In the genomic region with DNA sequence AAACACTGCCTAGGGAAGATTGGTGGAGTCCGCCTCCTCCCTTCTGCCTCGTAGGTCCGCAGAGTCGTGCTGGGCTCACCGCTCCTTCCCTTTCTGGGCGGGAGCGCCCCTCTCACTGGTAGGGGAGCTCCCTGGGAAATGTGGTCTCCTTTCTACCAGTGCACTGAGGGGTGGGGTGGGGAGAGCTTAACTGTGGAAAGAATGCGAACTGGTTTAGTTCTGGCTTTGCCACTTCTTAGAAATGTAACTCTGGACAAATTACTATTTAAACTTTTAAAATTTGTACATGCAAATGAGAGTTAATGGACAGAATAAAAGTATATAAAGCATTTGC, we compare ENCODE assay signal across 11 cellular contexts.
DNase-seq lines count a peak whose midpoint lies in the region; ATAC-seq, FAIRE-seq and TF ChIP-seq lines count a peak whose summit lies in the region.
"Had no signal": no experiment of that assay in that cellular context is flagged by ENCODE, and none has a peak within 500 bp of the region (broad histone marks: within the 10 kb centered on the region; RNA-seq: fewer than 3 reads in every experiment).

No MANE protein-coding gene starts in this region.

- peaks cover 16% of the 10 kb centered on the region; the same call in 2 of the 3 replicates for H3K9me3 ChIP-seq in A549
- no peaks in the 10 kb centered on the region for H3K9me3 ChIP-seq in CD4-positive, alpha-beta memory T cell (ENCODE audit: control insufficient read depth in 1 of 2, low read length in 2 of 2)
- no peaks in the 10 kb centered on the region for H3K9me3 ChIP-seq in vagina

- H3K9me3 Mint-ChIP-seq in CD4-positive, alpha-beta memory T cell, result peaks cover 0 to 2% (median 0%) of the 10 kb centered on the region in 8 donors
- no peaks in the 10 kb centered on the region for H3K9me3 Mint-ChIP-seq in activated naive CD8-positive, alpha-beta T cell (ENCODE audit: low read depth)
- peaks cover 4% of the 10 kb centered on the region for H3K9me3 Mint-ChIP-seq in nephron progenitor cell

- H3K4me1 Mint-ChIP-seq in CD4-positive, alpha-beta memory T cell, result peaks cover 43 to 75% (median 62%) of the 10 kb centered on the region in 4 donors
- H3K4me1 Mint-ChIP-seq in activated naive CD8-positive, alpha-beta T cell (ENCODE audit: low read depth), result peaks cover 66% of the 10 kb centered on the region
- H3K4me1 Mint-ChIP-seq in nephron progenitor cell, result peaks cover 58% of the 10 kb centered on the region

- CTCF ChIA-PET in A549 (lab: Yijun Ruan, JAX), result interaction anchor here (0.6 to 2.9 kb wide), 19 partner anchors 9 to 225 kb away, joined by 3 to 15 read pairs (median 4); no protein-coding TSS in a partner anchor
- CTCF ChIA-PET in CD4-positive, alpha-beta memory T cell (lab: Charles Lee; ENCODE audit: partially characterized antibody), result interaction anchor here (1.3 to 1.4 kb wide), 2 partner anchors 75 to 249 kb away, joined by 3 read pairs; no protein-coding TSS in a partner anchor

- H3K4me3 Mint-ChIP-seq in CD4-positive, alpha-beta memory T cell, result peak overlapping the region in 1 of 8 donors; percentile 72
- H3K4me3 Mint-ChIP-seq in activated naive CD8-positive, alpha-beta T cell, result peak overlapping the region; percentile 74
- H3K4me3 Mint-ChIP-seq in nephron progenitor cell, result no peak overlapping the region

- no peak; the same call in 2 of the 3 replicates for TF ChIP-seq CTCF in A549 (IDR thresholded peaks at IDR 0.05)
- no peak for TF ChIP-seq CTCF in nephron progenitor cell (IDR thresholded peaks at IDR 0.05)
- TF ChIP-seq CTCF in vagina (IDR thresholded peaks at IDR 0.05), result no peak

- no peak for TF ChIP-seq RAD21 in A549 (conservative IDR thresholded peaks at IDR 0.05 in 1 of 2, IDR thresholded peaks at IDR 0.05 in 1 of 2)

- TF ChIP-seq POLR2A in A549 (IDR thresholded peaks at IDR 0.05; ENCODE audit: low read length), result no peak
- no peak for TF ChIP-seq POLR2A in vagina (IDR thresholded peaks at IDR 0.05)

- POLR2A ChIA-PET in A549 (lab: Yijun Ruan, JAX), result no interaction called here
- POLR2A ChIA-PET in CD4-positive, alpha-beta memory T cell (lab: Charles Lee; ENCODE audit: partially characterized antibody), result interaction anchor here (1.0 to 3.0 kb wide), 8 partner anchors 12 to 242 kb away, joined by 3 to 21 read pairs (median 4); no protein-coding TSS in a partner anchor

- TF ChIP-seq EP300 in A549 (IDR thresholded peaks at IDR 0.05), result no peak

- 94% methylated on average over 8 of the region's 8 CpGs for WGBS in A549 (ENCODE audit: missing lambda C conversion rate)

- H3K27ac ChIP-seq in A549 (no peak overlapping the region), vagina (no peak overlapping the region)
- H3K27ac ChIP-seq in CD4-positive, alpha-beta memory T cell (ENCODE audit: low read depth, low read length), result no peak overlapping the region

- no peaks in the 10 kb centered on the region for H3K36me3 ChIP-seq in CD4-positive, alpha-beta memory T cell (ENCODE audit: insufficient read depth, low read length)
- H3K36me3 ChIP-seq in vagina, result no peaks in the 10 kb centered on the region
- H3K36me3 ChIP-seq: HAP-1, lower lobe of right lung had no signal

- no peaks in the 10 kb centered on the region for H3K27me3 ChIP-seq in CD4-positive, alpha-beta memory T cell (ENCODE audit: insufficient read depth, low read length)
- no peaks in the 10 kb centered on the region for H3K27me3 ChIP-seq in vagina

- peak; percentile 27 to 50; a peak in 3 of 6 replicates for ATAC-seq in A549
- no peak for ATAC-seq in HG03571 (IDR thresholded peaks at IDR 0.05; ENCODE audit: unreplicated experiment)

- peaks cover 2 to 23% of the 10 kb centered on the region in 2 donors for H3K36me3 Mint-ChIP-seq in CD4-positive, alpha-beta memory T cell
- H3K36me3 Mint-ChIP-seq in activated naive CD8-positive, alpha-beta T cell, result peaks cover 24% of the 10 kb centered on the region
- peaks cover 18% of the 10 kb centered on the region for H3K36me3 Mint-ChIP-seq in nephron progenitor cell (ENCODE audit: low read depth)

- intact Hi-C loops in CD4-positive, alpha-beta memory T cell (cut with micrococcal nuclease), result no loop called here
- intact Hi-C loops in vagina (cut with DNase I), result no loop called here

- H3K4me3 ChIP-seq in A549 (no peak overlapping the region), vagina (no peak overlapping the region)
- no peak overlapping the region for H3K4me3 ChIP-seq in CD4-positive, alpha-beta memory T cell (ENCODE audit: low read length in 2 of 2)
- H3K4me3 ChIP-seq: HAP-1, lower lobe of right lung had no signal

- FAIRE-seq in A549 (lab: Jason Lieb, UNC), result no peak

- DNase-seq in A549 (ENCODE audit: low read depth in 1 of 2, low spot score in 1 of 2), result no peak
- DNase-seq in CD4-positive, alpha-beta memory T cell, result no peak
- no peak for DNase-seq in nephron progenitor cell
- DNase-seq in DMS53 (lab: John Stamatoyannopoulos, UW), result no peak
- DNase-seq in vagina (ENCODE audit: extremely low spot score in 2 of 2), result no peak
- DNase-seq in NCI-H187 treated with DMSO at 0.1 percent for 48 hours (lab: John Stamatoyannopoulos, UW), result no peak
- DNase-seq: NCI-H2171 had no signal

- no peak overlapping the region for H3K4me2 ChIP-seq in A549

- peak overlapping the region; percentile 49 to 95 (median 87) for H3K27ac Mint-ChIP-seq in CD4-positive, alpha-beta memory T cell
- peak overlapping the region; percentile 95 for H3K27ac Mint-ChIP-seq in activated naive CD8-positive, alpha-beta T cell
- peak overlapping the region; percentile 23 for H3K27ac Mint-ChIP-seq in nephron progenitor cell

- H3K4me1 ChIP-seq in A549 (no peaks in the 10 kb centered on the region), vagina (peaks cover 14% of the 10 kb centered on the region)
- H3K4me1 ChIP-seq in CD4-positive, alpha-beta memory T cell (ENCODE audit: insufficient read depth, low read length), result peaks cover 59% of the 10 kb centered on the region

- no peaks in the 10 kb centered on the region for H3K27me3 Mint-ChIP-seq in CD4-positive, alpha-beta memory T cell
- H3K27me3 Mint-ChIP-seq in activated naive CD8-positive, alpha-beta T cell, result no peaks in the 10 kb centered on the region
- H3K27me3 Mint-ChIP-seq in nephron progenitor cell (ENCODE audit: low read depth, poor library complexity), result no peaks in the 10 kb centered on the region

TF ChIP-seq in A549, 52 proteins besides CTCF, POLR2A, EP300 and RAD21 (continues in another document):
- TF ChIP-seq HEYL (CRISPR knock-in tag; IDR thresholded peaks at IDR 0.05), result no peak
- TF ChIP-seq, protein P1, sequence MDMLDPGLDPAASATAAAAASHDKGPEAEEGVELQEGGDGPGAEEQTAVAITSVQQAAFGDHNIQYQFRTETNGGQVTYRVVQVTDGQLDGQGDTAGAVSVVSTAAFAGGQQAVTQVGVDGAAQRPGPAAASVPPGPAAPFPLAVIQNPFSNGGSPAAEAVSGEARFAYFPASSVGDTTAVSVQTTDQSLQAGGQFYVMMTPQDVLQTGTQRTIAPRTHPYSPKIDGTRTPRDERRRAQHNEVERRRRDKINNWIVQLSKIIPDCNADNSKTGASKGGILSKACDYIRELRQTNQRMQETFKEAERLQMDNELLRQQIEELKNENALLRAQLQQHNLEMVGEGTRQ (IDR thresholded peaks at IDR 0.05), result no peak
- TF ChIP-seq RNF2 (IDR thresholded peaks at IDR 0.05; ENCODE audit: borderline replicate concordance, low read depth), result no peak
- no peak for TF ChIP-seq BHLHE40 (IDR thresholded peaks at IDR 0.05; ENCODE audit: low read depth, low read length)
- TF ChIP-seq ZNF302 (CRISPR knock-in tag; IDR thresholded peaks at IDR 0.05), result no peak
- TF ChIP-seq HOXA7 (CRISPR knock-in tag; IDR thresholded peaks at IDR 0.05), result no peak
- TF ChIP-seq KDM1A (IDR thresholded peaks at IDR 0.05; ENCODE audit: low read depth), result no peak
- TF ChIP-seq, protein P2, sequence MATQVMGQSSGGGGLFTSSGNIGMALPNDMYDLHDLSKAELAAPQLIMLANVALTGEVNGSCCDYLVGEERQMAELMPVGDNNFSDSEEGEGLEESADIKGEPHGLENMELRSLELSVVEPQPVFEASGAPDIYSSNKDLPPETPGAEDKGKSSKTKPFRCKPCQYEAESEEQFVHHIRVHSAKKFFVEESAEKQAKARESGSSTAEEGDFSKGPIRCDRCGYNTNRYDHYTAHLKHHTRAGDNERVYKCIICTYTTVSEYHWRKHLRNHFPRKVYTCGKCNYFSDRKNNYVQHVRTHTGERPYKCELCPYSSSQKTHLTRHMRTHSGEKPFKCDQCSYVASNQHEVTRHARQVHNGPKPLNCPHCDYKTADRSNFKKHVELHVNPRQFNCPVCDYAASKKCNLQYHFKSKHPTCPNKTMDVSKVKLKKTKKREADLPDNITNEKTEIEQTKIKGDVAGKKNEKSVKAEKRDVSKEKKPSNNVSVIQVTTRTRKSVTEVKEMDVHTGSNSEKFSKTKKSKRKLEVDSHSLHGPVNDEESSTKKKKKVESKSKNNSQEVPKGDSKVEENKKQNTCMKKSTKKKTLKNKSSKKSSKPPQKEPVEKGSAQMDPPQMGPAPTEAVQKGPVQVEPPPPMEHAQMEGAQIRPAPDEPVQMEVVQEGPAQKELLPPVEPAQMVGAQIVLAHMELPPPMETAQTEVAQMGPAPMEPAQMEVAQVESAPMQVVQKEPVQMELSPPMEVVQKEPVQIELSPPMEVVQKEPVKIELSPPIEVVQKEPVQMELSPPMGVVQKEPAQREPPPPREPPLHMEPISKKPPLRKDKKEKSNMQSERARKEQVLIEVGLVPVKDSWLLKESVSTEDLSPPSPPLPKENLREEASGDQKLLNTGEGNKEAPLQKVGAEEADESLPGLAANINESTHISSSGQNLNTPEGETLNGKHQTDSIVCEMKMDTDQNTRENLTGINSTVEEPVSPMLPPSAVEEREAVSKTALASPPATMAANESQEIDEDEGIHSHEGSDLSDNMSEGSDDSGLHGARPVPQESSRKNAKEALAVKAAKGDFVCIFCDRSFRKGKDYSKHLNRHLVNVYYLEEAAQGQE (IDR thresholded peaks at IDR 0.05), result no peak
- TF ChIP-seq EHF (CRISPR knock-in tag; IDR thresholded peaks at IDR 0.05), result no peak
- TF ChIP-seq ZC3H11A (IDR thresholded peaks at IDR 0.05), result no peak
- TF ChIP-seq, protein P3, sequence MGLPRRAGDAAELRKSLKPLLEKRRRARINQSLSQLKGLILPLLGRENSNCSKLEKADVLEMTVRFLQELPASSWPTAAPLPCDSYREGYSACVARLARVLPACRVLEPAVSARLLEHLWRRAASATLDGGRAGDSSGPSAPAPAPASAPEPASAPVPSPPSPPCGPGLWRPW (IDR thresholded peaks at IDR 0.05), result no peak
- TF ChIP-seq, protein P4, sequence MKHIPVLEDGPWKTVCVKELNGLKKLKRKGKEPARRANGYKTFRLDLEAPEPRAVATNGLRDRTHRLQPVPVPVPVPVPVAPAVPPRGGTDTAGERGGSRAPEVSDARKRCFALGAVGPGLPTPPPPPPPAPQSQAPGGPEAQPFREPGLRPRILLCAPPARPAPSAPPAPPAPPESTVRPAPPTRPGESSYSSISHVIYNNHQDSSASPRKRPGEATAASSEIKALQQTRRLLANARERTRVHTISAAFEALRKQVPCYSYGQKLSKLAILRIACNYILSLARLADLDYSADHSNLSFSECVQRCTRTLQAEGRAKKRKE (CRISPR knock-in tag; IDR thresholded peaks at IDR 0.05; ENCODE audit: low read depth), result no peak
- TF ChIP-seq POLR2AphosphoS2 (conservative IDR thresholded peaks at IDR 0.05; ENCODE audit: low read length), result no peak
- no peak for TF ChIP-seq CBX2 (IDR thresholded peaks at IDR 0.05; ENCODE audit: borderline replicate concordance, low read depth)
- TF ChIP-seq NR3C1 (IDR thresholded peaks at IDR 0.05), result no peak

Comparison
In these comparisons a context has a peak if more than half of its experiments do, and no peak if none do; other contexts are left out.
1. H3K27ac Mint-ChIP-seq: peak in every context shown above with its lines; median percentile 95 in activated naive CD8-positive, alpha-beta T cell; 87 in CD4-positive, alpha-beta memory T cell; 23 in nephron progenitor cell.